Comparison of ENCODE assay signal across 8 cellular contexts in the genomic region with DNA sequence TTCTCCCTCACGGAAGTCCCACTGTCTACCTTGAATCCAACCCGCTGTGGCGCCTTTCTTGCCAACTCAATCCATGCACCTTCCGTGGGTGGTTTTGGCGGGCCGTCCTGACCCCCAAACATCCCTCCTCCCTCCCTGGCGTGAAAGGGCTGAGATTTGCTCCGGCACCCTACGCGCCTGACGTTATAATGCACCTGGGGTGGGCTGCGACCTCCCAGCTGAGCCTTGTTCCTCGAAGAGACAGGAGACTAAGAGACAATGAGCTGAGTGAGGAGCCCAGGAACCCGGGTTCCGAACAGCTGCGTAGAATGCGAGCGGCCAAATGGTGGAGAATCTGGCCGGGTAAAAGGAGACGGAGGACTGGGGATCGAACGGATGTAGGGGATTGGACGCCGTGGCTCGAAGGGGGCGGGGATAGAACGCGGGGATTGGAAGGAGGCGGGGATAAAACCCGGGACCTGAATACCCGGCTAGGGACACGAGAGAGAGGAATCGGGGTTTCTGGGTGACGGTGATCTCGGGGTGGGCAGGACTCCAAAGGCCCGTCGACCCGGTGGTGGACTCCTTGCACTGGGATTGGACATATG. TPM values are rescaled to one million over a fixed set of nuclear protein-coding genes. Genes with fewer than 3 reads are reported as not detected.
DNase-seq lines count a peak whose midpoint lies in the region; ATAC-seq, FAIRE-seq and TF ChIP-seq lines count a peak whose summit lies in the region.

Gene CPT1C, plus strand, starts transcription at position 461 of the 587 bp plus-strand sequence. CDS start 1,137 bp downstream, outside the sequence.

- peak within 1 kb of the TSS; percentile 67 for H3K4me3 ChIP-seq in HUES6 (ENCODE audit: low read depth, low read length)
- H3K4me3 ChIP-seq in bronchial epithelial cell (ENCODE audit: low read depth, low read length): peak within 1 kb of the TSS; percentile 36
- H3K4me3 ChIP-seq in iPS-15b (ENCODE audit: low read depth, low read length): peak within 1 kb of the TSS; percentile 65

- peaks cover 13% of the 10 kb centered on the region for H3K4me1 ChIP-seq in HUES6 (ENCODE audit: control insufficient read depth, insufficient read depth, low read length)
- peaks cover 3% of the 10 kb centered on the region for H3K4me1 ChIP-seq in iPS-15b (ENCODE audit: control insufficient read depth, insufficient read depth, low read length)

- peaks cover 19 to 26% (median 25%) of the 10 kb centered on the region in 3 donors for H3K4me1 Mint-ChIP-seq in T-cell

- peaks cover 8% of the 10 kb centered on the region for H3K36me3 Mint-ChIP-seq in T-cell

- H3K27ac ChIP-seq in HUES6 (ENCODE audit: low read depth, low read length): no peak within 1 kb of the TSS

- POLR2A ChIA-PET in T-cell (lab: Charles Lee): no interaction called here

- peak within 1 kb of the TSS; percentile 73 for H3K27ac Mint-ChIP-seq in T-cell

- no peaks in the 10 kb centered on the region for H3K9me3 Mint-ChIP-seq in T-cell

- no peak for TF ChIP-seq POLR2A in GM18505 (IDR thresholded peaks at IDR 0.05; ENCODE audit: borderline replicate concordance, extremely low read depth, insufficient read depth, insufficient read length)

- peaks cover 13 to 26% of the 10 kb centered on the region in 2 donors for H3K27me3 Mint-ChIP-seq in T-cell

- CTCF ChIA-PET in T-cell (lab: Charles Lee): no interaction called here

- H3K27me3 ChIP-seq in HUES6 (ENCODE audit: control insufficient read depth, insufficient read depth, low read length) (no peaks in the 10 kb centered on the region), bronchial epithelial cell (ENCODE audit: control insufficient read depth, insufficient read depth, low read length) (no peaks in the 10 kb centered on the region), iPS-15b (ENCODE audit: control insufficient read depth, insufficient read depth, low read length) (no peaks in the 10 kb centered on the region)

- TF ChIP-seq CTCF in bronchial epithelial cell (IDR thresholded peaks at IDR 0.05; ENCODE audit: insufficient read depth, low read length, severe bottlenecking): no peak

- peak; percentile 96 for DNase-seq in AG08396 (ENCODE audit: low spot score)
- peak in 23 of 34 experiments; percentile 13 to 56 (median 43) for DNase-seq in T-cell
- peak; percentile 60 for DNase-seq in bronchial epithelial cell (ENCODE audit: low read depth)
- peak; percentile 91 for DNase-seq in retina

- peak; percentile 56 to 76 (median 72) for ATAC-seq in T-cell (replicated peaks in 1 of 4)
- no peak for ATAC-seq in GM19035 (IDR thresholded peaks at IDR 0.05; ENCODE audit: unreplicated experiment)
- ATAC-seq in GM18505 (IDR thresholded peaks at IDR 0.05; ENCODE audit: unreplicated experiment): no peak

- H3K36me3 ChIP-seq in HUES6 (ENCODE audit: control insufficient read depth, insufficient read depth, low read length) (peaks cover 29% of the 10 kb centered on the region), bronchial epithelial cell (ENCODE audit: control insufficient read depth, insufficient read depth, low read length) (peaks cover 11% of the 10 kb centered on the region), iPS-15b (ENCODE audit: control insufficient read depth, insufficient read depth, low read length) (peaks cover 25% of the 10 kb centered on the region)

- no peak for FAIRE-seq in bronchial epithelial cell (lab: Jason Lieb, UNC)

- H3K9ac ChIP-seq in HUES6 (ENCODE audit: low read length) (peak within 1 kb of the TSS; percentile 70), iPS-15b (ENCODE audit: low read depth, low read length) (peak within 1 kb of the TSS; percentile 84)

- peak within 1 kb of the TSS; percentile 82 to 89 (median 85) for H3K4me3 Mint-ChIP-seq in T-cell

- H3K9me3 ChIP-seq in HUES6 (ENCODE audit: control insufficient read depth, insufficient read depth, low read depth, low read length) (no peaks in the 10 kb centered on the region), iPS-15b (ENCODE audit: control insufficient read depth, insufficient read depth, low read length) (no peaks in the 10 kb centered on the region)

RNA-seq across cellular contexts. Expression of gene CPT1C, which starts in this region (rescaled TPM):
- total RNA-seq in T-cell (1 to 10 TPM in 4 of 5 donors, not detected in 1; 1.4 to 2.2 (median 1.5) TPM), bronchial epithelial cell (1.2 and 2.4 TPM in 2 replicates)

Comparison
In these comparisons a context has a peak if more than half of its experiments do, and no peak if none do; other contexts are left out.
1. DNase-seq: peak in every context shown above with its lines; median percentile 96 in AG08396; 91 in retina; 60 in bronchial epithelial cell; 43 in T-cell.
2. ATAC-seq: peak in T-cell (4 of 4); none in GM19035 (single experiment) and GM18505 (single experiment).
3. Peak in every context shown above with its lines, with median percentiles within 50 percentile points of each other: H3K4me3 ChIP-seq.